9 cellular contexts compared by ENCODE assay signal in genomic region chr11:72741849-72742521, GRCh38. TPM values are rescaled to one million over a fixed set of nuclear protein-coding genes. Genes with fewer than 3 reads are reported as not detected.
DNase-seq lines count a peak whose midpoint lies in the region; ATAC-seq and TF ChIP-seq lines count a peak whose summit lies in the region.
"Had no signal": no experiment of that assay in that cellular context is flagged by ENCODE, and none has a peak within 500 bp of the region (broad histone marks: within the 10 kb centered on the region; RNA-seq: fewer than 3 reads in every experiment).

No MANE protein-coding gene starts in this region.

- no peak overlapping the region for H3K4me3 Mint-ChIP-seq in chondrocyte (ENCODE audit: unreplicated experiment)

- DNase-seq in M059J (ENCODE audit: low read depth): peak; percentile 56
- no peak for DNase-seq in chondrocyte (ENCODE audit: low spot score)
- DNase-seq in NCI-H69 (lab: John Stamatoyannopoulos, UW): no peak
- no peak for DNase-seq in cerebellum (ENCODE audit: low spot score)
- no peak for DNase-seq in activated CD4-positive, CD25-positive, alpha-beta regulatory T cell treated with anti-CD3 and anti-CD28 coated beads, Interleukin-2, amount 50 U/mL, for 72 hours

- ATAC-seq in GM21390 (IDR thresholded peaks at IDR 0.05; ENCODE audit: unreplicated experiment): no peak

- no peaks in the 10 kb centered on the region for H3K9me3 Mint-ChIP-seq in chondrocyte (ENCODE audit: low read depth)

- H3K27me3 Mint-ChIP-seq in chondrocyte (ENCODE audit: low read depth): no peaks in the 10 kb centered on the region

- H3K27ac ChIP-seq in C4-2B (peak overlapping the region; percentile 2; the same call in 1 of the 2 replicates), muscle layer of duodenum (ENCODE audit: low read length) (peak overlapping the region; percentile 20)

- no peak overlapping the region for H3K4me3 ChIP-seq in muscle layer of duodenum (ENCODE audit: low read depth in 1 of 2, low read length in 2 of 2)

- no peaks in the 10 kb centered on the region for H3K36me3 ChIP-seq in muscle layer of duodenum (ENCODE audit: control insufficient read depth in 1 of 2, insufficient read depth in 2 of 2, low read length in 2 of 2)

- H3K27ac Mint-ChIP-seq in chondrocyte (ENCODE audit: unreplicated experiment): peak overlapping the region; percentile 17

- peaks cover 17 to 50% of the 10 kb centered on the region in 2 donors for H3K4me1 ChIP-seq in muscle layer of duodenum (ENCODE audit: control insufficient read depth in 1 of 2, insufficient read depth in 2 of 2, low read length in 2 of 2)

- no peaks in the 10 kb centered on the region for H3K36me3 Mint-ChIP-seq in chondrocyte (ENCODE audit: low read depth)

- H3K9me3 ChIP-seq in muscle layer of duodenum (ENCODE audit: control insufficient read depth in 1 of 2, low read length in 2 of 2): no peaks in the 10 kb centered on the region
- H3K9me3 ChIP-seq: SK-N-SH had no signal

- no peaks in the 10 kb centered on the region for H3K27me3 ChIP-seq in muscle layer of duodenum (ENCODE audit: low read depth, low read length)

- no peak for TF ChIP-seq CTCF in C4-2B (conservative IDR thresholded peaks at IDR 0.05)
- TF ChIP-seq CTCF in chondrocyte (IDR thresholded peaks at IDR 0.05): no peak

- peaks cover 32% of the 10 kb centered on the region for H3K4me1 Mint-ChIP-seq in chondrocyte (ENCODE audit: low read depth)

RNA-seq across cellular contexts. Expression of gene ARAP1, which starts 10.2 kb away (rescaled TPM):
- 17.7 and 44.7 TPM in 2 replicates for total RNA-seq in M059J (2014; rRNA removed; shearing (Covaris generic))
- total RNA-seq in chondrocyte (45.3 to 67.4 TPM (median 48.1 TPM) in 3 replicates), cerebellum (23.0 TPM)

RNA-seq across cellular contexts. Expression of gene STARD10, which starts 51.9 kb away (rescaled TPM):
- 17.7 and 28.7 TPM in 2 replicates for total RNA-seq in M059J (2014; rRNA removed; shearing (Covaris generic))
- 58.8 to 81.0 TPM (median 79.4 TPM) in 3 replicates for total RNA-seq in chondrocyte
- total RNA-seq in cerebellum: 14.5 TPM
